1 cellular context compared by ENCODE assay signal in genomic region chr5:38660194-38660668, GRCh38.
A peak's percentile ranks its signal among the peaks of the same experiment; 100 is the strongest.
TF ChIP-seq lines count a peak whose summit lies in the region.

No MANE protein-coding gene starts in this region.

TF ChIP-seq in K562, 482 proteins besides CTCF, POLR2A, EP300 and RAD21 (continued from another document and continues in another):
- TF ChIP-seq RREB1 (CRISPR knock-in tag; IDR thresholded peaks at IDR 0.05) (no peak), ZNF766 (CRISPR knock-in tag; conservative IDR thresholded peaks at IDR 0.05) (peak; percentile 60; the same call in 1 of the 2 replicates), BACH1 (tag; IDR thresholded peaks at IDR 0.05) (peak; percentile 22; the same call in 1 of the 2 replicates), ZNF785 (CRISPR knock-in tag; IDR thresholded peaks at IDR 0.05) (no peak), MAFG (tag; conservative IDR thresholded peaks at IDR 0.05) (no peak), POLR2H (tag; IDR thresholded peaks at IDR 0.05; ENCODE audit: low read depth) (peak; percentile 90), ZNF668 (CRISPR knock-in tag; IDR thresholded peaks at IDR 0.05) (no peak), ZNF124 (CRISPR knock-in tag; IDR thresholded peaks at IDR 0.05) (no peak), RBM17 (IDR thresholded peaks at IDR 0.05; ENCODE audit: borderline replicate concordance, low read depth, low read length) (no peak), MLX (CRISPR knock-in tag; conservative IDR thresholded peaks at IDR 0.05) (no peak), ZNF217 (CRISPR knock-in tag; IDR thresholded peaks at IDR 0.05) (no peak), ETV6 (IDR thresholded peaks at IDR 0.05; ENCODE audit: borderline replicate concordance in 1 of 2, low read depth in 2 of 2, low read length in 1 of 2) (no peak), ETV6 (CRISPR knock-in tag; IDR thresholded peaks at IDR 0.05; ENCODE audit: borderline replicate concordance) (no peak), C11orf30 (IDR thresholded peaks at IDR 0.05; ENCODE audit: low read depth) (no peak), SIRT6 (IDR thresholded peaks at IDR 0.05; ENCODE audit: low read depth, low read length) (no peak), FOXK1 (CRISPR knock-in tag; IDR thresholded peaks at IDR 0.05; ENCODE audit: borderline replicate concordance) (no peak), RBBP5 (IDR thresholded peaks at IDR 0.05; ENCODE audit: borderline replicate concordance, insufficient read depth, low read length, poor library complexity, severe bottlenecking) (no peak), PHTF2 (CRISPR knock-in tag; IDR thresholded peaks at IDR 0.05) (no peak), SIN3B (IDR thresholded peaks at IDR 0.05; ENCODE audit: low read depth) (no peak), TEAD1 (CRISPR knock-in tag; IDR thresholded peaks at IDR 0.05) (no peak), SAFB (IDR thresholded peaks at IDR 0.05; ENCODE audit: borderline replicate concordance, low read depth, low read length) (no peak), ZC3H11A (IDR thresholded peaks at IDR 0.05; ENCODE audit: low read depth, low read length) (no peak), DDX20 (tag; IDR thresholded peaks at IDR 0.05; ENCODE audit: low read depth) (no peak), NR0B1 (IDR thresholded peaks at IDR 0.05; ENCODE audit: partially characterized antibody) (no peak), SMARCC2 (IDR thresholded peaks at IDR 0.05; ENCODE audit: low read depth) (no peak), MECOM (CRISPR knock-in tag; IDR thresholded peaks at IDR 0.05) (no peak), HNRNPLL (IDR thresholded peaks at IDR 0.05; ENCODE audit: low read depth, low read length, poor library complexity, severe bottlenecking) (peak; percentile 54), ARID2 (IDR thresholded peaks at IDR 0.05) (no peak), SMAD2 (IDR thresholded peaks at IDR 0.05; ENCODE audit: low read depth, low read length) (no peak), XRCC3 (IDR thresholded peaks at IDR 0.05) (no peak), SFPQ (IDR thresholded peaks at IDR 0.05; ENCODE audit: low read depth, low read length) (no peak)
- TF ChIP-seq, protein P1, sequence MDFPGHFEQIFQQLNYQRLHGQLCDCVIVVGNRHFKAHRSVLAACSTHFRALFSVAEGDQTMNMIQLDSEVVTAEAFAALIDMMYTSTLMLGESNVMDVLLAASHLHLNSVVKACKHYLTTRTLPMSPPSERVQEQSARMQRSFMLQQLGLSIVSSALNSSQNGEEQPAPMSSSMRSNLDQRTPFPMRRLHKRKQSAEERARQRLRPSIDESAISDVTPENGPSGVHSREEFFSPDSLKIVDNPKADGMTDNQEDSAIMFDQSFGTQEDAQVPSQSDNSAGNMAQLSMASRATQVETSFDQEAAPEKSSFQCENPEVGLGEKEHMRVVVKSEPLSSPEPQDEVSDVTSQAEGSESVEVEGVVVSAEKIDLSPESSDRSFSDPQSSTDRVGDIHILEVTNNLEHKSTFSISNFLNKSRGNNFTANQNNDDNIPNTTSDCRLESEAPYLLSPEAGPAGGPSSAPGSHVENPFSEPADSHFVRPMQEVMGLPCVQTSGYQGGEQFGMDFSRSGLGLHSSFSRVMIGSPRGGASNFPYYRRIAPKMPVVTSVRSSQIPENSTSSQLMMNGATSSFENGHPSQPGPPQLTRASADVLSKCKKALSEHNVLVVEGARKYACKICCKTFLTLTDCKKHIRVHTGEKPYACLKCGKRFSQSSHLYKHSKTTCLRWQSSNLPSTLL (IDR thresholded peaks at IDR 0.05) = no peak
- TF ChIP-seq, protein P2, sequence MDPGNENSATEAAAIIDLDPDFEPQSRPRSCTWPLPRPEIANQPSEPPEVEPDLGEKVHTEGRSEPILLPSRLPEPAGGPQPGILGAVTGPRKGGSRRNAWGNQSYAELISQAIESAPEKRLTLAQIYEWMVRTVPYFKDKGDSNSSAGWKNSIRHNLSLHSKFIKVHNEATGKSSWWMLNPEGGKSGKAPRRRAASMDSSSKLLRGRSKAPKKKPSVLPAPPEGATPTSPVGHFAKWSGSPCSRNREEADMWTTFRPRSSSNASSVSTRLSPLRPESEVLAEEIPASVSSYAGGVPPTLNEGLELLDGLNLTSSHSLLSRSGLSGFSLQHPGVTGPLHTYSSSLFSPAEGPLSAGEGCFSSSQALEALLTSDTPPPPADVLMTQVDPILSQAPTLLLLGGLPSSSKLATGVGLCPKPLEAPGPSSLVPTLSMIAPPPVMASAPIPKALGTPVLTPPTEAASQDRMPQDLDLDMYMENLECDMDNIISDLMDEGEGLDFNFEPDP (CRISPR knock-in tag; IDR thresholded peaks at IDR 0.05) = no peak
- TF ChIP-seq, protein P3, sequence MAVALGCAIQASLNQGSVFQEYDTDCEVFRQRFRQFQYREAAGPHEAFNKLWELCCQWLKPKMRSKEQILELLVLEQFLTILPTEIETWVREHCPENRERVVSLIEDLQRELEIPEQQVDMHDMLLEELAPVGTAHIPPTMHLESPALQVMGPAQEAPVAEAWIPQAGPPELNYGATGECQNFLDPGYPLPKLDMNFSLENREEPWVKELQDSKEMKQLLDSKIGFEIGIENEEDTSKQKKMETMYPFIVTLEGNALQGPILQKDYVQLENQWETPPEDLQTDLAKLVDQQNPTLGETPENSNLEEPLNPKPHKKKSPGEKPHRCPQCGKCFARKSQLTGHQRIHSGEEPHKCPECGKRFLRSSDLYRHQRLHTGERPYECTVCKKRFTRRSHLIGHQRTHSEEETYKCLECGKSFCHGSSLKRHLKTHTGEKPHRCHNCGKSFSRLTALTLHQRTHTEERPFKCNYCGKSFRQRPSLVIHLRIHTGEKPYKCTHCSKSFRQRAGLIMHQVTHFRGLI (CRISPR knock-in tag; IDR thresholded peaks at IDR 0.05) = no peak
- TF ChIP-seq, protein P4, sequence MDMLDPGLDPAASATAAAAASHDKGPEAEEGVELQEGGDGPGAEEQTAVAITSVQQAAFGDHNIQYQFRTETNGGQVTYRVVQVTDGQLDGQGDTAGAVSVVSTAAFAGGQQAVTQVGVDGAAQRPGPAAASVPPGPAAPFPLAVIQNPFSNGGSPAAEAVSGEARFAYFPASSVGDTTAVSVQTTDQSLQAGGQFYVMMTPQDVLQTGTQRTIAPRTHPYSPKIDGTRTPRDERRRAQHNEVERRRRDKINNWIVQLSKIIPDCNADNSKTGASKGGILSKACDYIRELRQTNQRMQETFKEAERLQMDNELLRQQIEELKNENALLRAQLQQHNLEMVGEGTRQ (CRISPR knock-in tag; IDR thresholded peaks at IDR 0.05) = no peak
- TF ChIP-seq, protein P5, sequence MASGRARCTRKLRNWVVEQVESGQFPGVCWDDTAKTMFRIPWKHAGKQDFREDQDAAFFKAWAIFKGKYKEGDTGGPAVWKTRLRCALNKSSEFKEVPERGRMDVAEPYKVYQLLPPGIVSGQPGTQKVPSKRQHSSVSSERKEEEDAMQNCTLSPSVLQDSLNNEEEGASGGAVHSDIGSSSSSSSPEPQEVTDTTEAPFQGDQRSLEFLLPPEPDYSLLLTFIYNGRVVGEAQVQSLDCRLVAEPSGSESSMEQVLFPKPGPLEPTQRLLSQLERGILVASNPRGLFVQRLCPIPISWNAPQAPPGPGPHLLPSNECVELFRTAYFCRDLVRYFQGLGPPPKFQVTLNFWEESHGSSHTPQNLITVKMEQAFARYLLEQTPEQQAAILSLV (tag; IDR thresholded peaks at IDR 0.05) = no peak
- TF ChIP-seq, protein P6, sequence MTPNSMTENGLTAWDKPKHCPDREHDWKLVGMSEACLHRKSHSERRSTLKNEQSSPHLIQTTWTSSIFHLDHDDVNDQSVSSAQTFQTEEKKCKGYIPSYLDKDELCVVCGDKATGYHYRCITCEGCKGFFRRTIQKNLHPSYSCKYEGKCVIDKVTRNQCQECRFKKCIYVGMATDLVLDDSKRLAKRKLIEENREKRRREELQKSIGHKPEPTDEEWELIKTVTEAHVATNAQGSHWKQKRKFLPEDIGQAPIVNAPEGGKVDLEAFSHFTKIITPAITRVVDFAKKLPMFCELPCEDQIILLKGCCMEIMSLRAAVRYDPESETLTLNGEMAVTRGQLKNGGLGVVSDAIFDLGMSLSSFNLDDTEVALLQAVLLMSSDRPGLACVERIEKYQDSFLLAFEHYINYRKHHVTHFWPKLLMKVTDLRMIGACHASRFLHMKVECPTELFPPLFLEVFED (CRISPR knock-in tag; conservative IDR thresholded peaks at IDR 0.05) = no peak
- TF ChIP-seq, protein P7, sequence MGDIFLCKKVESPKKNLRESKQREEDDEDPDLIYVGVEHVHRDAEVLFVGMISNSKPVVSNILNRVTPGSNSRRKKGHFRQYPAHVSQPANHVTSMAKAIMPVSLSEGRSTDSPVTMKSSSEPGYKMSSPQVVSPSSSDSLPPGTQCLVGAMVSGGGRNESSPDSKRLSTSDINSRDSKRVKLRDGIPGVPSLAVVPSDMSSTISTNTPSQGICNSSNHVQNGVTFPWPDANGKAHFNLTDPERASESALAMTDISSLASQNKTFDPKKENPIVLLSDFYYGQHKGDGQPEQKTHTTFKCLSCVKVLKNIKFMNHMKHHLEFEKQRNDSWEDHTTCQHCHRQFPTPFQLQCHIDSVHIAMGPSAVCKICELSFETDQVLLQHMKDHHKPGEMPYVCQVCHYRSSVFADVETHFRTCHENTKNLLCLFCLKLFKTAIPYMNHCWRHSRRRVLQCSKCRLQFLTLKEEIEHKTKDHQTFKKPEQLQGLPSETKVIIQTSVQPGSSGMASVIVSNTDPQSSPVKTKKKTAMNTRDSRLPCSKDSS (IDR thresholded peaks at IDR 0.05; ENCODE audit: low read depth, partially characterized antibody) = no peak
